In the genomic region with DNA sequence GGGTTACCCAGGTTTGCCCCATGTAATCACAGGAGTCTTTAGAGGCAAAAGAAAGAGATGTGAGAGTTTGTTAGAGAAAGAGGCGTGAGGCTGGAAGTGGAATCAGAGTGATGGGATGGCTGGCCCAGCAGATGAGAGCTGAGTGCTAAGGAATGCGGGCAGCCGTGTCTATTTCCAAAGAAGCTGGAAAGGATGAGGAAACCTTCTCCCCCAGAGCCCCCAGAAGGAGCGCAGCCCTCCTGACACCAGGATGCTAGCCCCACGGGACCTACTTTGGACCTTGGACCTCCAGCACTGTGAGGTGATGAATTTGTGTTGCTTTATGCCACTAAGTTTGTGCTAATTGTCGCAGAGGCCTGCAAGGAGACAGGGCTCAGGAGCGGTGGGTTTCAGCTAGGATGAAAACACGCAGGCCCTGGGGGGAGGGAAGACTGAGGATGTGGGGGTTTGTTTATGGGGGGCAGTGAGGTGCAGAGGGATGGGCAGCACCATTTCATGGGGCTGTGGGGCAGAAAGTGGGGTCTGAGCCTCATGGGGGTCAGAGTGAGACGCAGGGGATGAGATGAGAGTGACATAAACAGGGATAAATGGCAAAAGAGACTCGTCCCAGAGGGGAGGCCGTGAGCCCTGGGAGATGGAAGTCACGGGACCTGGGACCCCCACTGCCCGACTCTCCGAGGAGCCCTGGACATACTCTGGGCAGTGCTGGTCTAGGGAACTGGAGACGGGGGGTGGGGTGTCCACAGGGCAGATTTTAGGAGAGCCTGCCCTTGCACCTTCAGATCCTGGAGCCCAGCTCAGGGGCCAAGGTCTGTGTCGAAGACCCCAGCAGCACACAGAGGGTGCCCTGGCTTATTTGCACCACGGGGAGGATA, we compare ENCODE assay signal across 12 cellular contexts.
DNase-seq lines count a peak whose midpoint lies in the region; ATAC-seq and TF ChIP-seq lines count a peak whose summit lies in the region.
"Had no signal": no experiment of that assay in that cellular context is flagged by ENCODE, and none has a peak within 500 bp of the region (broad histone marks: within the 10 kb centered on the region; RNA-seq: fewer than 3 reads in every experiment).

No MANE protein-coding gene starts in this region.

- H3K27me3 ChIP-seq in CD4-positive, alpha-beta memory T cell (ENCODE audit: insufficient read depth, low read length), result no peaks in the 10 kb centered on the region
- H3K27me3 ChIP-seq in IMR-90 (ENCODE audit: control insufficient read depth, insufficient read depth, low read length), result no peaks in the 10 kb centered on the region
- no peaks in the 10 kb centered on the region for H3K27me3 ChIP-seq in spleen (replicated peaks in 1 of 7)
- no peaks in the 10 kb centered on the region for H3K27me3 ChIP-seq in stomach
- H3K27me3 ChIP-seq in PC-9 (ENCODE audit: insufficient read depth, low read depth), result no peaks in the 10 kb centered on the region

- no peak overlapping the region for H3K23ac ChIP-seq in IMR-90 (ENCODE audit: low read depth, low read length)

- no peak overlapping the region for H3K4ac ChIP-seq in IMR-90 (ENCODE audit: low read depth, low read length)

- CTCF ChIA-PET in CD4-positive, alpha-beta memory T cell (lab: Charles Lee; ENCODE audit: partially characterized antibody), result interaction anchor here (1.2 to 6.0 kb wide), 2 partner anchors 36 to 214 kb away, joined by 3 to 45 read pairs; no protein-coding TSS in a partner anchor
- CTCF ChIA-PET in IMR-90 (lab: Yijun Ruan, JAX) (no interaction called here), PC-9 (lab: Charles Lee) (no interaction called here)

- no peak overlapping the region for H3K14ac ChIP-seq in IMR-90 (replicated peaks; ENCODE audit: low read depth, low read length)

- peak overlapping the region in 1 of 8 donors; percentile 6 for H3K4me3 Mint-ChIP-seq in CD4-positive, alpha-beta memory T cell
- no peak overlapping the region for H3K4me3 Mint-ChIP-seq in chondrocyte (ENCODE audit: unreplicated experiment)
- H3K4me3 Mint-ChIP-seq: B cell, H9 had no signal

- H3K9me2 ChIP-seq in PC-9 (ENCODE audit: insufficient read depth), result no peaks in the 10 kb centered on the region
- H3K9me2 ChIP-seq: SK-N-SH had no signal

- DNase-seq in CD4-positive, alpha-beta memory T cell, result no peak
- DNase-seq in IMR-90 (no peak), chondrocyte (ENCODE audit: low spot score) (no peak), spleen (peak; percentile 23), KBM-7 (no peak), stomach (no peak), PC-9 (no peak)
- DNase-seq: H9, Right ventricle myocardium superior, SK-N-SH had no signal

- TF ChIP-seq RAD21 in IMR-90 (IDR thresholded peaks at IDR 0.05; ENCODE audit: low read length), result no peak

- no peaks in the 10 kb centered on the region for H3K79me2 ChIP-seq in PC-9 (ENCODE audit: low read depth)

- H3K4me1 ChIP-seq in CD4-positive, alpha-beta memory T cell (ENCODE audit: insufficient read depth, low read length), result peaks cover 16% of the 10 kb centered on the region
- H3K4me1 ChIP-seq in IMR-90 (ENCODE audit: control insufficient read depth, insufficient read depth, low read length) (peaks cover 9% of the 10 kb centered on the region), spleen (peaks cover 0 to 39% (median 15%) of the 10 kb centered on the region in 6 donors), stomach (peaks cover 13 to 22% (median 15%) of the 10 kb centered on the region in 4 donors), PC-9 (replicated peaks; ENCODE audit: insufficient read depth) (0 out of 2 replicates have a peak, but pooled peaks cover 5% of the 10 kb centered on the region)

- H2AK9ac ChIP-seq in IMR-90 (replicated peaks; ENCODE audit: low read depth, low read length, poor library complexity), result no peak overlapping the region

- no peak overlapping the region for H3K4me2 ChIP-seq in IMR-90 (ENCODE audit: low read depth, low read length)
- no peak overlapping the region for H3K4me2 ChIP-seq in PC-9
- H3K4me2 ChIP-seq: SK-N-SH had no signal

- H4K20me1 ChIP-seq in IMR-90 (ENCODE audit: insufficient read depth, low read length), result no peaks in the 10 kb centered on the region
- H4K20me1 ChIP-seq in PC-9 (ENCODE audit: insufficient read depth), result no peaks in the 10 kb centered on the region

- no peak overlapping the region for H2BK15ac ChIP-seq in IMR-90 (ENCODE audit: low read depth, low read length)

- H3K79me1 ChIP-seq in IMR-90 (ENCODE audit: low read depth in 1 of 2, low read length in 2 of 2), result 0 out of 4 replicates have a peak, but pooled peaks cover 0 to 3% of the 10 kb centered on the region in 2 experiments

- peak overlapping the region in 4 of 7 donors; percentile 13 to 56 (median 40) for H3K27ac Mint-ChIP-seq in CD4-positive, alpha-beta memory T cell
- peak overlapping the region; percentile 33 for H3K27ac Mint-ChIP-seq in chondrocyte (ENCODE audit: unreplicated experiment)
- H3K27ac Mint-ChIP-seq: B cell had no signal

- H2AFZ ChIP-seq in IMR-90 (replicated peaks; ENCODE audit: low read length, poor library complexity) (no peak overlapping the region), PC-9 (no peak overlapping the region)

- peaks cover 7% of the 10 kb centered on the region for H3K9me1 ChIP-seq in IMR-90 (ENCODE audit: insufficient read depth, low read length)

- TF ChIP-seq POLR2A in IMR-90 (IDR thresholded peaks at IDR 0.05; ENCODE audit: low read depth, low read length), result no peak
- no peak for TF ChIP-seq POLR2A in spleen (IDR thresholded peaks at IDR 0.05)
- TF ChIP-seq POLR2A in stomach (IDR thresholded peaks at IDR 0.05), result no peak

- peak overlapping the region; percentile 4; the same call in 1 of the 2 replicates for H2AK5ac ChIP-seq in IMR-90 (ENCODE audit: low read depth, low read length)

- no peak overlapping the region for H3K56ac ChIP-seq in IMR-90 (ENCODE audit: extremely low read depth, insufficient read depth, low read length)

- H4K8ac ChIP-seq in IMR-90 (ENCODE audit: low read depth in 2 of 2, low read length in 2 of 2), result no peak overlapping the region

- peaks cover 12 to 21% (median 15%) of the 10 kb centered on the region in 4 donors for H3K4me1 Mint-ChIP-seq in CD4-positive, alpha-beta memory T cell
- H3K4me1 Mint-ChIP-seq in chondrocyte (ENCODE audit: low read depth), result peaks cover 8% of the 10 kb centered on the region

- TF ChIP-seq CTCF in IMR-90 (conservative IDR thresholded peaks at IDR 0.05; ENCODE audit: low read depth, low read length) (no peak), chondrocyte (IDR thresholded peaks at IDR 0.05) (no peak), spleen (IDR thresholded peaks at IDR 0.05 in 8 of 11, conservative IDR thresholded peaks at IDR 0.05 in 3 of 11) (no peak), stomach (IDR thresholded peaks at IDR 0.05) (no peak), PC-9 (conservative IDR thresholded peaks at IDR 0.05) (no peak)

- intact Hi-C loops in CD4-positive, alpha-beta memory T cell (cut with micrococcal nuclease), result no loop called here
- intact Hi-C loops in IMR-90 (cut with micrococcal nuclease) (no loop called here), spleen (cut with DNase I; ENCODE audit: low total_unique reads) (no loop called here), stomach (cut with DNase I; ENCODE audit: low total_unique reads) (no loop called here), PC-9 (cut with micrococcal nuclease; ENCODE audit: unreplicated experiment) (no loop called here)

- no peaks in the 10 kb centered on the region for H3K9me3 ChIP-seq in CD4-positive, alpha-beta memory T cell (ENCODE audit: control insufficient read depth in 1 of 2, low read length in 2 of 2)
- no peaks in the 10 kb centered on the region for H3K9me3 ChIP-seq in IMR-90 (ENCODE audit: control insufficient read depth, insufficient read depth, low read length)
- H3K9me3 ChIP-seq in spleen, result no peaks in the 10 kb centered on the region
- H3K9me3 ChIP-seq in stomach, result no peaks in the 10 kb centered on the region
- H3K9me3 ChIP-seq in PC-9 (ENCODE audit: insufficient read depth, low read depth), result no peaks in the 10 kb centered on the region
- H3K9me3 ChIP-seq: SK-N-SH had no signal

- no peak overlapping the region for H3K9ac ChIP-seq in IMR-90 (ENCODE audit: low read depth, low read length)
- H3K9ac ChIP-seq: SK-N-SH had no signal

- in situ Hi-C loops in IMR-90 (cut with MboI; ENCODE audit: low sequenced_read_pairs), result no loop called here
- in situ Hi-C loops in KBM-7 (cut with MboI; ENCODE audit: low pct_unique_long_range_greater_than_20kb, low sequenced_read_pairs), result loop anchor here (25.0 kb wide), 1 partner anchor 205 kb away; no protein-coding TSS in a partner anchor

- H3K36me3 Mint-ChIP-seq in CD4-positive, alpha-beta memory T cell, result peaks cover 14 to 34% of the 10 kb centered on the region in 2 donors
- peaks cover 1% of the 10 kb centered on the region for H3K36me3 Mint-ChIP-seq in chondrocyte (ENCODE audit: low read depth)

- BruUV-seq in IMR-90 (replicated peaks; lab: Mats Ljungman, UMichigan), result no TSS peak
- no TSS peak for BruUV-seq in PC-9 (replicated peaks; lab: Mats Ljungman, UMichigan)

- no peak for TF ChIP-seq EP300 in stomach (IDR thresholded peaks at IDR 0.05)

- H2BK20ac ChIP-seq in IMR-90 (ENCODE audit: low read depth, low read length), result no peak overlapping the region

- no peak overlapping the region for H3K18ac ChIP-seq in IMR-90 (ENCODE audit: low read depth, low read length)

- H3K36me3 ChIP-seq in CD4-positive, alpha-beta memory T cell (ENCODE audit: insufficient read depth, low read length), result no peaks in the 10 kb centered on the region
- no peaks in the 10 kb centered on the region for H3K36me3 ChIP-seq in IMR-90 (ENCODE audit: control insufficient read depth, insufficient read depth, low read length)
- no peaks in the 10 kb centered on the region for H3K36me3 ChIP-seq in spleen
- H3K36me3 ChIP-seq in stomach, result no peaks in the 10 kb centered on the region
- H3K36me3 ChIP-seq in PC-9 (ENCODE audit: low read depth), result no peaks in the 10 kb centered on the region

- no peak overlapping the region for H3K4me3 ChIP-seq in CD4-positive, alpha-beta memory T cell (ENCODE audit: low read length in 2 of 2)
- H3K4me3 ChIP-seq in IMR-90 (ENCODE audit: insufficient read depth, low read depth, low read length), result no peak overlapping the region
- H3K4me3 ChIP-seq in spleen, result no peak overlapping the region
- no peak overlapping the region for H3K4me3 ChIP-seq in stomach
- no peak overlapping the region for H3K4me3 ChIP-seq in PC-9

- no peak overlapping the region for H4K91ac ChIP-seq in IMR-90 (ENCODE audit: insufficient read depth, low read depth, low read length)

- H3K9me3 Mint-ChIP-seq in CD4-positive, alpha-beta memory T cell, result no peaks in the 10 kb centered on the region
- H3K9me3 Mint-ChIP-seq in chondrocyte (ENCODE audit: low read depth), result no peaks in the 10 kb centered on the region
- H3K9me3 Mint-ChIP-seq: H9 had no signal

- H3F3A ChIP-seq in PC-9 (ENCODE audit: insufficient read depth, low read depth), result no peaks in the 10 kb centered on the region

- no peaks in the 10 kb centered on the region for H3K27me3 Mint-ChIP-seq in CD4-positive, alpha-beta memory T cell
- no peaks in the 10 kb centered on the region for H3K27me3 Mint-ChIP-seq in chondrocyte (ENCODE audit: low read depth)
- H3K27me3 Mint-ChIP-seq: B cell had no signal

- no peak overlapping the region for H3K27ac ChIP-seq in CD4-positive, alpha-beta memory T cell (ENCODE audit: low read depth, low read length)
- no peak overlapping the region for H3K27ac ChIP-seq in IMR-90 (ENCODE audit: insufficient read depth, low read length)
- no peak overlapping the region for H3K27ac ChIP-seq in spleen
- no peak overlapping the region for H3K27ac ChIP-seq in stomach
- no peak overlapping the region for H3K27ac ChIP-seq in PC-9

- no peak overlapping the region for H4K5ac ChIP-seq in IMR-90 (ENCODE audit: low read depth, low read length)

- no peak overlapping the region for H2BK120ac ChIP-seq in IMR-90 (ENCODE audit: low read depth, low read length)

- 88% methylated on average over 4 of the region's 17 CpGs; no CpG with 5 or more reads in 1 of the 2 experiments for WGBS in IMR-90 (ENCODE audit: extremely low coverage in 2 of 2, insufficient read length in 1 of 2), 2 experiments
- WGBS in spleen, 5 donors, result 93 to 96% (median 95%) methylated on average over 17 of the region's 17 CpGs
- 74 to 84% (median 76%) methylated on average over 16 to 17 of the region's 17 CpGs for WGBS in stomach, 5 donors

- no peak overlapping the region for H2BK5ac ChIP-seq in IMR-90 (ENCODE audit: low read depth, low read length, poor library complexity, severe bottlenecking)

- dilution Hi-C loops in IMR-90 (cut with HindIII; ENCODE audit: low sequenced_read_pairs, unreplicated experiment), result no loop called here

- POLR2A ChIA-PET in CD4-positive, alpha-beta memory T cell (lab: Charles Lee; ENCODE audit: partially characterized antibody), result interaction anchor here (1.0 to 1.2 kb wide), 2 partner anchors 19 to 160 kb away, joined by 3 read pairs; partner anchors contain the start of gene NFATC2
- POLR2A ChIA-PET in IMR-90 (lab: Charles Lee; ENCODE audit: unreplicated experiment) (no interaction called here), PC-9 (lab: Charles Lee; ENCODE audit: unreplicated experiment) (no interaction called here)

- no peak for ATAC-seq in IMR-90 (ENCODE audit: low read depth)
- ATAC-seq: Panc1 had no signal
